In the genomic region with DNA sequence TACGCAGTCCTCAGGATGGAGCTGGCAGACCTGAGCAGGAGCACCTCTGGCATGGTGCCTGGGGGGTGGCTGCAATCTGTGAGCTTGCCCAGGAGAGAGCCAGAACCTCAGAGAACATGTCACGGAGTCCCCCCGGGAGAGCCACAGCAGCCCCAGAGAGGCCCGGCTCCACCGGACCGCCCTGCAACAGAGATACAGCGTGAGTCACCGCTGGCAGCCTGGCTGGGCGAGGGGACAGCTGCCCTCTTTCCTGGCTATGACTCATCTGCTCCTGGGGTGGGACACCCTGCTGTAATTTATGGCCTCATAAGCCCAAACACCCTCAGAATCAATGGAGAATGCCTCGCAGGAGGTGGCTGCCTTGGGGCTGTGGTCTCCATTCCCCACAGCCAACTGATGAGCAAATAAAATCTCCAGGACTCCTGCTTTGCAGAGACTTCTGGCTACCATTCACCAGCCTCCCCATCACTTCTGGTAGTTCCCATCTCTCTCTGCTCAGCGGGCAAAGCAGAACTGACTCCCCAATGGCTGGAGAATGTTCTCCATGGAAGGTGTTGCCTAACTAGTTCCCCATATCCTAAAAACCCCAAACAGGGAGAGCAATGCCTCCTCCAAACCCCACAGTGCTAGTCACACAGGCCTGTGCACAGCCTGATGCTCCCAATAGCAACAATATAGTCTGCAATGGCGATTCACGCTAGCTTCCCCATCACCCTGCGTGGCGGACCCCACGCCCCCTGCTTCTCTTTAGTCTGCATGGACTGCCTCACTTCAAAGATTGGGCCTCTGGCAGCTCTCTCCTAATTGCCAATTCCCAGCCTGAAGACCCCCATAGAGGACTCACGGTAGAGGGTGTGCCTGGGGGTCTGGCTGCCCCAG, we compare ENCODE assay signal across 10 cellular contexts. TPM values are rescaled to one million over a fixed set of nuclear protein-coding genes. Genes with fewer than 3 reads are reported as not detected.
DNase-seq lines count a peak whose midpoint lies in the region; ATAC-seq and TF ChIP-seq lines count a peak whose summit lies in the region.
"Had no signal": no experiment of that assay in that cellular context is flagged by ENCODE, and none has a peak within 500 bp of the region (broad histone marks: within the 10 kb centered on the region; RNA-seq: fewer than 3 reads in every experiment).

No MANE protein-coding gene starts in this region.

- H3K9ac ChIP-seq in GM23248 (no peak overlapping the region), rectal smooth muscle tissue (ENCODE audit: low read length) (no peak overlapping the region)

- H3K4me3 Mint-ChIP-seq in naive thymus-derived CD8-positive, alpha-beta T cell = peak overlapping the region in 1 of 10 donors; percentile 64
- H3K4me3 Mint-ChIP-seq: T-helper 1 cell treated with Interleukin-12 subunit alpha and Interleukin-12 subunit beta and Interleukin-4 antibody, amounts not matched to agents 30 μg/mL and 1 μg/mL, for 36 hours had no signal

- H3K27me3 ChIP-seq in GM23248 (replicated peaks; ENCODE audit: insufficient read depth) (no peaks in the 10 kb centered on the region), rectal smooth muscle tissue (ENCODE audit: control insufficient read depth, insufficient read depth, low read length) (no peaks in the 10 kb centered on the region), WERI-Rb-1 (ENCODE audit: insufficient read depth, low read depth, severe bottlenecking) (no peaks in the 10 kb centered on the region)

- no peaks in the 10 kb centered on the region for H3K36me3 ChIP-seq in GM23248 (ENCODE audit: low read depth)
- no peaks in the 10 kb centered on the region for H3K36me3 ChIP-seq in rectal smooth muscle tissue (ENCODE audit: control insufficient read depth, insufficient read depth, low read length)
- no peaks in the 10 kb centered on the region for H3K36me3 ChIP-seq in WERI-Rb-1

- no peaks in the 10 kb centered on the region for H3K4me1 Mint-ChIP-seq in naive thymus-derived CD8-positive, alpha-beta T cell

- H3K27ac ChIP-seq in GM23248 = no peak overlapping the region
- H3K27ac ChIP-seq in RWPE1 = peak overlapping the region; percentile 72
- H3K27ac ChIP-seq in rectal smooth muscle tissue (ENCODE audit: low read depth, low read length) = peak overlapping the region; percentile 26
- H3K27ac ChIP-seq in WERI-Rb-1 = no peak overlapping the region

- H3K27me3 Mint-ChIP-seq in naive thymus-derived CD8-positive, alpha-beta T cell = peaks cover 0 to 15% (median 5%) of the 10 kb centered on the region in 5 donors

- no peak for ATAC-seq in HG03097 (IDR thresholded peaks at IDR 0.05; ENCODE audit: low FRiP score, unreplicated experiment)
- no peak for ATAC-seq in naive thymus-derived CD8-positive, alpha-beta T cell

- H2AFZ ChIP-seq in GM23248 = no peak overlapping the region

- H4K20me1 ChIP-seq in GM23248 (ENCODE audit: insufficient read depth) = no peaks in the 10 kb centered on the region

- H3K9me3 ChIP-seq in GM23248 (ENCODE audit: low read depth) (no peaks in the 10 kb centered on the region), WERI-Rb-1 (ENCODE audit: severe bottlenecking) (no peaks in the 10 kb centered on the region)

- DNase-seq in GM23248 (peak; percentile 91), RWPE1 (ENCODE audit: low spot score) (peak; percentile 87), fibroblast of villous mesenchyme (ENCODE audit: low read depth) (peak; percentile 82), WERI-Rb-1 (no peak)
- no peak for DNase-seq in naive thymus-derived CD8-positive, alpha-beta T cell
- DNase-seq in stimulated activated CD4-positive, alpha-beta T cell treated with anti-CD3 and anti-CD28 coated beads, Interleukin-4, amount 100 ng/mL, for 24 hours = no peak

- no peak overlapping the region for H3K4me3 ChIP-seq in GM23248
- H3K4me3 ChIP-seq in fibroblast of villous mesenchyme (ENCODE audit: low read depth, low read length) = no peak overlapping the region
- no peak overlapping the region for H3K4me3 ChIP-seq in rectal smooth muscle tissue (ENCODE audit: low read length)
- no peak overlapping the region for H3K4me3 ChIP-seq in WERI-Rb-1 (ENCODE audit: low read depth, low read length)

- CTCF ChIA-PET in RWPE1 (lab: Yijun Ruan, JAX) = interaction anchor here (0.6 to 2.4 kb wide), 4 partner anchors 17 to 214 kb away, joined by 3 to 14 read pairs (median 4); no protein-coding TSS in a partner anchor

- in situ Hi-C loops in GM23248 (cut with MboI) = no loop called here

- TF ChIP-seq CTCF in RWPE1 (conservative IDR thresholded peaks at IDR 0.05; ENCODE audit: low read depth) (no peak), fibroblast of villous mesenchyme (IDR thresholded peaks at IDR 0.05; ENCODE audit: insufficient read depth, low read depth, low read length) (no peak), WERI-Rb-1 (IDR thresholded peaks at IDR 0.05; ENCODE audit: low read depth, low read length) (no peak)

- H3K36me3 Mint-ChIP-seq in naive thymus-derived CD8-positive, alpha-beta T cell = no peaks in the 10 kb centered on the region

- 36 to 42% methylated on average over 14 to 17 of the region's 17 CpGs for WGBS in GM23248 (ENCODE audit: low coverage in 1 of 2, low lambda C conversion rate in 2 of 2, missing lambda C conversion rate in 2 of 2), 2 experiments

- POLR2A ChIA-PET in RWPE1 (lab: Yijun Ruan, JAX; ENCODE audit: low non-redundant PET) = no interaction called here
- POLR2A ChIA-PET in naive thymus-derived CD8-positive, alpha-beta T cell (lab: Charles Lee) = no interaction called here

- H3F3A ChIP-seq in GM23248 (ENCODE audit: insufficient read depth) = no peaks in the 10 kb centered on the region; the same call in 1 of the 2 replicates

- H3K4me1 ChIP-seq in GM23248 (ENCODE audit: insufficient read depth) (peaks cover 22% of the 10 kb centered on the region), rectal smooth muscle tissue (ENCODE audit: control insufficient read depth, insufficient read depth, low read length) (peaks cover 23% of the 10 kb centered on the region)

- H3K27ac Mint-ChIP-seq in naive thymus-derived CD8-positive, alpha-beta T cell = peak overlapping the region in 1 of 10 donors; percentile 46
- H3K27ac Mint-ChIP-seq: T-helper 1 cell treated with Interleukin-12 subunit alpha and Interleukin-12 subunit beta and Interleukin-4 antibody, amounts not matched to agents 30 μg/mL and 1 μg/mL, for 36 hours had no signal

- peak overlapping the region; percentile 47 for H3K4me2 ChIP-seq in GM23248 (ENCODE audit: unreplicated experiment)

- H3K9me2 ChIP-seq in GM23248 (ENCODE audit: insufficient read depth) = no peaks in the 10 kb centered on the region

- H3K79me2 ChIP-seq in GM23248 (ENCODE audit: insufficient read depth) = no peaks in the 10 kb centered on the region

- no peaks in the 10 kb centered on the region for H3K9me3 Mint-ChIP-seq in naive thymus-derived CD8-positive, alpha-beta T cell
- H3K9me3 Mint-ChIP-seq: T-helper 1 cell treated with Interleukin-12 subunit alpha and Interleukin-12 subunit beta and Interleukin-4 antibody, amounts not matched to agents 30 μg/mL and 1 μg/mL, for 36 hours had no signal

RNA-seq across cellular contexts. Expression of a gene that starts 21.6 kb away (rescaled TPM):
- not detected in 2 replicates for total RNA-seq in GM23248 (2014; rRNA removed; shearing (Covaris generic))
- 0.03 and 0.04 TPM in 2 replicates for polyA plus RNA-seq in GM23248 (2016; fragmentation: Nextera tagmentation; extraction: Ambion mirVana)
- total RNA-seq in fibroblast of villous mesenchyme = under 0.01 TPM in 1 of 2 replicates, not detected in the other
- not detected for total RNA-seq in naive thymus-derived CD8-positive, alpha-beta T cell
- polyA plus RNA-seq in naive thymus-derived CD8-positive, alpha-beta T cell = under 1 TPM in 2 of 3 donors, not detected in 1; 0.05 to 0.11 TPM
- total RNA-seq: subcutaneous adipose tissue had no signal

RNA-seq across cellular contexts. Expression of a gene that starts 51.6 kb away (rescaled TPM):
- total RNA-seq in GM23248 (2014; rRNA removed; shearing (Covaris generic)) = 0.43 and 2.7 TPM in 2 replicates
- 1.3 and 1.4 TPM in 2 replicates for polyA plus RNA-seq in GM23248 (2016; fragmentation: Nextera tagmentation; extraction: Ambion mirVana)
- 2.6 and 4.3 TPM in 2 replicates for total RNA-seq in fibroblast of villous mesenchyme
- 10 to 100 TPM; 51.4 to 55.1 TPM for total RNA-seq in naive thymus-derived CD8-positive, alpha-beta T cell
- 10 to 100 TPM in 1 of 3 donors, 1 to 10 TPM in 2; 7.9 to 15.6 (median 9.1) TPM for polyA plus RNA-seq in naive thymus-derived CD8-positive, alpha-beta T cell

Comparison
In these comparisons a context has a peak if more than half of its experiments do, and no peak if none do; other contexts are left out.
1. DNase-seq: peak in GM23248 (single experiment), RWPE1 (single experiment) and fibroblast of villous mesenchyme (single experiment); none in naive thymus-derived CD8-positive, alpha-beta T cell (0 of 10), stimulated activated CD4-positive, alpha-beta T cell treated with anti-CD3 and anti-CD28 coated beads, Interleukin-4, amount 100 ng/mL, for 24 hours (single experiment) and WERI-Rb-1 (single experiment).
2. H3K27ac ChIP-seq: peak in RWPE1 (single experiment) and rectal smooth muscle tissue (single experiment); none in GM23248 (single experiment) and WERI-Rb-1 (single experiment).